In genomic region chr17:5135726-5136579, GRCh38 we compare ENCODE assay signal across 29 cellular contexts. TPM values are rescaled to one million over a fixed set of nuclear protein-coding genes. Genes with fewer than 3 reads are reported as not detected.
DNase-seq lines count a peak whose midpoint lies in the region; ATAC-seq, FAIRE-seq and TF ChIP-seq lines count a peak whose summit lies in the region.
"Had no signal": no experiment of that assay in that cellular context is flagged by ENCODE, and none has a peak within 500 bp of the region (broad histone marks: within the 10 kb centered on the region; RNA-seq: fewer than 3 reads in every experiment).

No MANE protein-coding gene starts in this region.

- POLR2A ChIA-PET in HepG2 (lab: Yijun Ruan, JAX), result no interaction called here

- no peaks in the 10 kb centered on the region for H3K27me3 Mint-ChIP-seq in activated naive CD8-positive, alpha-beta T cell treated with anti-CD3 and anti-CD28 coated beads, Interleukin-2, amount 50 U/mL, for 24 hours

- TF ChIP-seq EP300 in HepG2 (IDR thresholded peaks at IDR 0.05; ENCODE audit: low read depth in 2 of 2, low read length in 2 of 2), result no peak
- no peak for TF ChIP-seq EP300 in HepG2 (CRISPR knock-in tag; IDR thresholded peaks at IDR 0.05; ENCODE audit: borderline replicate concordance)

- 26% methylated on average over 6 of the region's 14 CpGs for WGBS in HepG2 (ENCODE audit: low lambda C conversion rate)
- WGBS in right lobe of liver (ENCODE audit: insufficient coverage, low coverage, low lambda C conversion rate, missing lambda C conversion rate), result 79% methylated on average over 6 of the region's 14 CpGs

- no peak overlapping the region for H3K9ac ChIP-seq in HepG2 (ENCODE audit: insufficient read depth, low read depth, low read length)
- H3K9ac ChIP-seq: GM23248 had no signal

- in situ Hi-C loops in HepG2 (cut with HindIII; ENCODE audit: extremely low pct_ligation_motif_present, low pct_unique_long_range_greater_than_20kb), result no loop called here

- TF ChIP-seq POLR2A in HepG2 (IDR thresholded peaks at IDR 0.05; ENCODE audit: insufficient read depth in 1 of 2, low read depth in 2 of 2, low read length in 2 of 2), result no peak
- no peak for TF ChIP-seq POLR2A in right lobe of liver (IDR thresholded peaks at IDR 0.05)

- DNase-seq in DMS53 (lab: John Stamatoyannopoulos, UW), result peak; percentile 25
- DNase-seq in DMS53 treated with DMSO at 0.1 percent for 48 hours (lab: John Stamatoyannopoulos, UW; ENCODE audit: unreplicated experiment), result no peak
- DNase-seq in HepG2 (ENCODE audit: low spot score), result no peak
- DNase-seq in right lobe of liver, result no peak
- peak; percentile 17 for DNase-seq in osteoblast (ENCODE audit: insufficient read length, low spot score, missing footprints)
- no peak for DNase-seq in activated gamma-delta T cell treated with Interleukin-2 at 50 U/mL for 16 hours
- no peak for DNase-seq in activated naive CD8-positive, alpha-beta T cell treated with anti-CD3 and anti-CD28 coated beads, Interleukin-2, amount 50 U/mL, for 24 hours
- no peak for DNase-seq in D341Med (ENCODE audit: low spot score)
- DNase-seq: CD8-positive, alpha-beta T cell; DMS153; GM23248; HFFc6; KG1; MG63; NCI-H1105 treated with DMSO at 0.1 percent for 48 hours; NCI-H2029; NCI-H446 treated with DMSO at 0.1 percent for 48 hours; NCI-H526; SHP77 had no signal

- peak; percentile 26; the same call in 1 of the 3 replicates for ATAC-seq in HepG2
- no peak for ATAC-seq in right lobe of liver
- no peak for ATAC-seq in activated naive CD8-positive, alpha-beta T cell treated with anti-CD3 and anti-CD28 coated beads, Interleukin-2, amount 50 U/mL, for 24 hours
- ATAC-seq: CD8-positive, alpha-beta T cell; Panc1 had no signal

- H3K27ac Mint-ChIP-seq in activated naive CD8-positive, alpha-beta T cell treated with anti-CD3 and anti-CD28 coated beads, Interleukin-2, amount 50 U/mL, for 24 hours, result no peak overlapping the region
- H3K27ac Mint-ChIP-seq: B cell; CD8-positive, alpha-beta T cell; HFFc6 had no signal

- H3K36me3 Mint-ChIP-seq in activated naive CD8-positive, alpha-beta T cell treated with anti-CD3 and anti-CD28 coated beads, Interleukin-2, amount 50 U/mL, for 24 hours (ENCODE audit: low read depth), result no peaks in the 10 kb centered on the region
- H3K36me3 Mint-ChIP-seq: CD8-positive, alpha-beta T cell had no signal

- CTCF ChIA-PET in HepG2 (lab: Yijun Ruan, JAX; ENCODE audit: low intra/inter-chr PET ratio, low total read pairs), result no interaction called here

- peaks cover 2 to 20% of the 10 kb centered on the region in 2 experiments; a peak in 4 of 5 replicates for H3K27me3 ChIP-seq in HepG2 (ENCODE audit: control insufficient read depth in 1 of 2, insufficient read depth in 2 of 2, low read length in 2 of 2)
- H3K27me3 ChIP-seq in right lobe of liver, result no peaks in the 10 kb centered on the region
- no peaks in the 10 kb centered on the region for H3K27me3 ChIP-seq in osteoblast (ENCODE audit: insufficient read depth, low read length)
- H3K27me3 ChIP-seq: MG63 had no signal

- H3K36me3 ChIP-seq in HepG2 (replicated peaks in 1 of 2; ENCODE audit: control insufficient read depth in 1 of 2, insufficient read depth in 2 of 2, low read length in 2 of 2) (no peaks in the 10 kb centered on the region), right lobe of liver (no peaks in the 10 kb centered on the region), osteoblast (ENCODE audit: insufficient read depth, low read length) (no peaks in the 10 kb centered on the region)
- H3K36me3 ChIP-seq: HAP-1, MG63 had no signal

- H3K9me3 ChIP-seq in HepG2 (ENCODE audit: low read length) (no peaks in the 10 kb centered on the region), right lobe of liver (no peaks in the 10 kb centered on the region), osteoblast (ENCODE audit: low read depth, low read length) (no peaks in the 10 kb centered on the region)
- H3K9me3 ChIP-seq: HAP-1, MG63 had no signal

- no peaks in the 10 kb centered on the region for H4K20me1 ChIP-seq in HepG2 (ENCODE audit: insufficient read depth, low read length)
- no peaks in the 10 kb centered on the region for H4K20me1 ChIP-seq in osteoblast (ENCODE audit: insufficient read depth, low read length)

- peak overlapping the region; percentile 39; the same call in 1 of the 2 replicates for H3K4me2 ChIP-seq in HepG2 (ENCODE audit: low read depth, low read length)
- no peak overlapping the region for H3K4me2 ChIP-seq in osteoblast (ENCODE audit: insufficient read depth, low read length)

- peaks cover 20% of the 10 kb centered on the region for H3K4me1 ChIP-seq in HepG2 (ENCODE audit: insufficient read depth, low read length)
- no peaks in the 10 kb centered on the region for H3K4me1 ChIP-seq in right lobe of liver
- H3K4me1 ChIP-seq in osteoblast (ENCODE audit: insufficient read depth, low read length), result no peaks in the 10 kb centered on the region
- H3K4me1 ChIP-seq: HAP-1 had no signal

- H3K27ac ChIP-seq in HepG2 (ENCODE audit: extremely low read length, insufficient read depth, low read length), result no peak overlapping the region
- H3K27ac ChIP-seq in right lobe of liver, result no peak overlapping the region
- H3K27ac ChIP-seq in osteoblast (ENCODE audit: low read depth, low read length), result no peak overlapping the region
- H3K27ac ChIP-seq: 22Rv1, C4-2B, GM23248, RWPE1 had no signal

- H3K9me3 Mint-ChIP-seq in activated naive CD8-positive, alpha-beta T cell treated with anti-CD3 and anti-CD28 coated beads, Interleukin-2, amount 50 U/mL, for 24 hours, result no peaks in the 10 kb centered on the region
- H3K9me3 Mint-ChIP-seq: CD8-positive, alpha-beta T cell; HFFc6 had no signal

- TF ChIP-seq CTCF in HepG2 (CRISPR knock-in tag; IDR thresholded peaks at IDR 0.05) (no peak), right lobe of liver (IDR thresholded peaks at IDR 0.05) (no peak), osteoblast (IDR thresholded peaks at IDR 0.05; ENCODE audit: extremely low read depth, low read depth, low read length) (no peak)

- no peak for TF ChIP-seq RAD21 in HepG2 (CRISPR knock-in tag; IDR thresholded peaks at IDR 0.05)

- FAIRE-seq in HepG2 (lab: Jason Lieb, UNC), result no peak

- H3K79me2 ChIP-seq in HepG2 (ENCODE audit: insufficient read depth, low read length) (no peaks in the 10 kb centered on the region), osteoblast (ENCODE audit: insufficient read depth, low read length) (no peaks in the 10 kb centered on the region)

- no peak overlapping the region for H2AFZ ChIP-seq in HepG2 (ENCODE audit: low read length)
- H2AFZ ChIP-seq in osteoblast (ENCODE audit: low read length), result no peak overlapping the region
- H2AFZ ChIP-seq: GM23248 had no signal

- BruUV-seq in HepG2 (replicated peaks; lab: Mats Ljungman, UMichigan), result no TSS peak

- H3K4me1 Mint-ChIP-seq in activated naive CD8-positive, alpha-beta T cell treated with anti-CD3 and anti-CD28 coated beads, Interleukin-2, amount 50 U/mL, for 24 hours, result no peaks in the 10 kb centered on the region
- H3K4me1 Mint-ChIP-seq: B cell had no signal

- intact Hi-C loops in HepG2 (cut with micrococcal nuclease; ENCODE audit: unreplicated experiment), result no loop called here
- intact Hi-C loops in right lobe of liver (cut with DNase I), result no loop called here

- peak overlapping the region in 1 of 3 experiments; percentile 4; a peak in 1 of 6 replicates for H3K4me3 ChIP-seq in HepG2 (replicated peaks in 1 of 3; ENCODE audit: insufficient read depth in 1 of 3, low read depth in 2 of 3, low read length in 3 of 3)
- H3K4me3 ChIP-seq in right lobe of liver, result no peak overlapping the region
- H3K4me3 ChIP-seq in osteoblast (ENCODE audit: insufficient read depth, low read length), result no peak overlapping the region
- H3K4me3 ChIP-seq: GM23248, HAP-1, MG63 had no signal

- no peak overlapping the region for H3K4me3 Mint-ChIP-seq in activated naive CD8-positive, alpha-beta T cell treated with anti-CD3 and anti-CD28 coated beads, Interleukin-2, amount 50 U/mL, for 24 hours
- H3K4me3 Mint-ChIP-seq: B cell; CD8-positive, alpha-beta T cell; HFFc6 had no signal

RNA-seq across cellular contexts. Expression of gene USP6, which starts 20.1 kb away (rescaled TPM):
- total RNA-seq in HepG2 (2016; rRNA removed; fragmentation: Illumina TruSeq; extraction: Trizol) (0.04 TPM in 2 replicates), right lobe of liver (under 1 TPM in 2 of 6 experiments, not detected in 4; 0.02 to 0.07 TPM), osteoblast (not detected in 2 replicates)
- not detected in 2 replicates for total RNA-seq in HepG2 (2016; cell fraction: cytosol; rRNA removed; fragmentation: Illumina TruSeq; extraction: Trizol; ENCODE audit: low read depth)
- total RNA-seq in HepG2 (2016; cell fraction: insoluble cytoplasmic fraction; rRNA removed; fragmentation: Illumina TruSeq; extraction: Trizol), result 0.04 TPM in 2 replicates
- 0.03 TPM in 1 of 2 replicates, not detected in the other for total RNA-seq in HepG2 (2016; cell fraction: membrane; rRNA removed; fragmentation: Illumina TruSeq; extraction: Trizol)
- total RNA-seq in HepG2 (2016; cell fraction: nucleus; rRNA removed; fragmentation: Illumina TruSeq; extraction: Trizol), result not detected in 2 replicates
- polyA plus RNA-seq in HepG2 (2011; rRNA removed), result not detected in 2 replicates
- not detected in 2 replicates for polyA plus RNA-seq in HepG2 (2011; cell fraction: cytosol; rRNA removed)
- polyA plus RNA-seq in HepG2 (2011; cell fraction: nucleus; rRNA removed), result 0.03 TPM in 1 of 2 replicates, not detected in the other
- polyA plus RNA-seq in HepG2 (2012), result 0.07 and 0.09 TPM in 2 replicates
- 0.01 TPM in 1 of 2 replicates, not detected in the other for polyA plus RNA-seq in HepG2 (2016; cell fraction: cytosol; fragmentation: Illumina TruSeq; extraction: Trizol; ENCODE audit: low read depth)
- polyA plus RNA-seq in HepG2 (2016; cell fraction: insoluble cytoplasmic fraction; fragmentation: Illumina TruSeq; extraction: Trizol; ENCODE audit: low read depth), result 0.07 and 0.09 TPM in 2 replicates
- polyA plus RNA-seq in HepG2 (2016; cell fraction: membrane; fragmentation: Illumina TruSeq; extraction: Trizol; ENCODE audit: low read depth), result 0.02 and 0.05 TPM in 2 replicates
- polyA plus RNA-seq in HepG2 (2016; cell fraction: nucleus; fragmentation: Illumina TruSeq; extraction: Trizol; ENCODE audit: insufficient read depth, low read depth), result 0.13 and 0.14 TPM in 2 replicates
- 0.02 TPM in 1 of 2 replicates, not detected in the other for polyA minus RNA-seq in HepG2 (2011; rRNA and poly(A)+ RNA removed; ENCODE audit: low replicate concordance)
- polyA minus RNA-seq in HepG2 (2011; cell fraction: cytosol; rRNA and poly(A)+ RNA removed), result not detected in 2 replicates
- not detected in 2 replicates for polyA minus RNA-seq in HepG2 (2011; cell fraction: nucleus; rRNA and poly(A)+ RNA removed)
- total RNA-seq: Daoy, G401, GM23248, IMR-90, SK-MEL-5 had no signal

RNA-seq across cellular contexts. Expression of gene ZNF232, which starts 24.3 kb away (rescaled TPM):
- total RNA-seq in HepG2 (2016; rRNA removed; fragmentation: Illumina TruSeq; extraction: Trizol), result 28.7 and 35.4 TPM in 2 replicates
- total RNA-seq in HepG2 (2016; cell fraction: cytosol; rRNA removed; fragmentation: Illumina TruSeq; extraction: Trizol; ENCODE audit: low read depth), result 13.3 and 13.6 TPM in 2 replicates
- total RNA-seq in HepG2 (2016; cell fraction: insoluble cytoplasmic fraction; rRNA removed; fragmentation: Illumina TruSeq; extraction: Trizol), result 29.8 and 36.0 TPM in 2 replicates
- 26.1 and 26.5 TPM in 2 replicates for total RNA-seq in HepG2 (2016; cell fraction: membrane; rRNA removed; fragmentation: Illumina TruSeq; extraction: Trizol)
- total RNA-seq in HepG2 (2016; cell fraction: nucleus; rRNA removed; fragmentation: Illumina TruSeq; extraction: Trizol), result 22.6 and 26.3 TPM in 2 replicates
- 7.8 and 9.2 TPM in 2 replicates for polyA plus RNA-seq in HepG2 (2011; rRNA removed)
- 7.4 TPM in 2 replicates for polyA plus RNA-seq in HepG2 (2011; cell fraction: cytosol; rRNA removed)
- 9.1 and 10.7 TPM in 2 replicates for polyA plus RNA-seq in HepG2 (2011; cell fraction: nucleus; rRNA removed)
- polyA plus RNA-seq in HepG2 (2012), result 10.0 and 10.9 TPM in 2 replicates
- polyA plus RNA-seq in HepG2 (2016; cell fraction: cytosol; fragmentation: Illumina TruSeq; extraction: Trizol; ENCODE audit: low read depth), result 8.9 and 10.2 TPM in 2 replicates
- polyA plus RNA-seq in HepG2 (2016; cell fraction: insoluble cytoplasmic fraction; fragmentation: Illumina TruSeq; extraction: Trizol; ENCODE audit: low read depth), result 28.1 and 28.6 TPM in 2 replicates
- 15.0 and 17.3 TPM in 2 replicates for polyA plus RNA-seq in HepG2 (2016; cell fraction: membrane; fragmentation: Illumina TruSeq; extraction: Trizol; ENCODE audit: low read depth)
- 30.1 and 30.5 TPM in 2 replicates for polyA plus RNA-seq in HepG2 (2016; cell fraction: nucleus; fragmentation: Illumina TruSeq; extraction: Trizol; ENCODE audit: insufficient read depth, low read depth)
- 3.9 and 8.3 TPM in 2 replicates for polyA minus RNA-seq in HepG2 (2011; rRNA and poly(A)+ RNA removed; ENCODE audit: low replicate concordance)
- 2.6 and 6.2 TPM in 2 replicates for polyA minus RNA-seq in HepG2 (2011; cell fraction: cytosol; rRNA and poly(A)+ RNA removed)
- polyA minus RNA-seq in HepG2 (2011; cell fraction: nucleus; rRNA and poly(A)+ RNA removed), result 7.5 and 10.1 TPM in 2 replicates
- total RNA-seq in right lobe of liver, result 1 to 10 TPM; 3.3 to 5.0 (median 4.5) TPM
- 8.0 and 8.3 TPM in 2 replicates for total RNA-seq in osteoblast

RNA-seq across cellular contexts. Expression of gene ZNF594, which starts 55.7 kb away (rescaled TPM):
- total RNA-seq in HepG2 (2016; rRNA removed; fragmentation: Illumina TruSeq; extraction: Trizol) (9.0 and 9.6 TPM in 2 replicates), right lobe of liver (1 to 10 TPM; 1.2 to 3.8 (median 2.2) TPM), osteoblast (8.7 and 11.5 TPM in 2 replicates)
- total RNA-seq in HepG2 (2016; cell fraction: cytosol; rRNA removed; fragmentation: Illumina TruSeq; extraction: Trizol; ENCODE audit: low read depth), result 1.1 and 2.2 TPM in 2 replicates
- total RNA-seq in HepG2 (2016; cell fraction: insoluble cytoplasmic fraction; rRNA removed; fragmentation: Illumina TruSeq; extraction: Trizol), result 9.2 and 10.9 TPM in 2 replicates
- 4.9 and 5.1 TPM in 2 replicates for total RNA-seq in HepG2 (2016; cell fraction: membrane; rRNA removed; fragmentation: Illumina TruSeq; extraction: Trizol)
- total RNA-seq in HepG2 (2016; cell fraction: nucleus; rRNA removed; fragmentation: Illumina TruSeq; extraction: Trizol), result 13.9 and 16.3 TPM in 2 replicates
- polyA plus RNA-seq in HepG2 (2011; rRNA removed), result 2.9 TPM in 2 replicates
- 1.3 and 1.8 TPM in 2 replicates for polyA plus RNA-seq in HepG2 (2011; cell fraction: cytosol; rRNA removed)
- polyA plus RNA-seq in HepG2 (2011; cell fraction: nucleus; rRNA removed), result 9.2 and 9.7 TPM in 2 replicates
- 3.0 and 3.4 TPM in 2 replicates for polyA plus RNA-seq in HepG2 (2012)
- polyA plus RNA-seq in HepG2 (2016; cell fraction: cytosol; fragmentation: Illumina TruSeq; extraction: Trizol; ENCODE audit: low read depth), result 0.53 and 0.61 TPM in 2 replicates
- polyA plus RNA-seq in HepG2 (2016; cell fraction: insoluble cytoplasmic fraction; fragmentation: Illumina TruSeq; extraction: Trizol; ENCODE audit: low read depth), result 4.1 and 4.2 TPM in 2 replicates
- 1.00 and 1.7 TPM in 2 replicates for polyA plus RNA-seq in HepG2 (2016; cell fraction: membrane; fragmentation: Illumina TruSeq; extraction: Trizol; ENCODE audit: low read depth)
- 15.7 and 18.5 TPM in 2 replicates for polyA plus RNA-seq in HepG2 (2016; cell fraction: nucleus; fragmentation: Illumina TruSeq; extraction: Trizol; ENCODE audit: insufficient read depth, low read depth)
- 3.6 and 5.3 TPM in 2 replicates for polyA minus RNA-seq in HepG2 (2011; rRNA and poly(A)+ RNA removed; ENCODE audit: low replicate concordance)
- 3.0 and 3.5 TPM in 2 replicates for polyA minus RNA-seq in HepG2 (2011; cell fraction: cytosol; rRNA and poly(A)+ RNA removed)
- 14.4 and 19.0 TPM in 2 replicates for polyA minus RNA-seq in HepG2 (2011; cell fraction: nucleus; rRNA and poly(A)+ RNA removed)

RNA-seq across cellular contexts. Expression of gene ZFP3, which starts 57.7 kb away (rescaled TPM):
- total RNA-seq in HepG2 (2016; rRNA removed; fragmentation: Illumina TruSeq; extraction: Trizol), result not detected in 2 replicates
- total RNA-seq in HepG2 (2016; cell fraction: cytosol; rRNA removed; fragmentation: Illumina TruSeq; extraction: Trizol; ENCODE audit: low read depth), result not detected in 2 replicates
- not detected in 2 replicates for total RNA-seq in HepG2 (2016; cell fraction: insoluble cytoplasmic fraction; rRNA removed; fragmentation: Illumina TruSeq; extraction: Trizol)
- total RNA-seq in HepG2 (2016; cell fraction: membrane; rRNA removed; fragmentation: Illumina TruSeq; extraction: Trizol), result not detected in 2 replicates
- not detected in 2 replicates for total RNA-seq in HepG2 (2016; cell fraction: nucleus; rRNA removed; fragmentation: Illumina TruSeq; extraction: Trizol)
- polyA plus RNA-seq in HepG2 (2011; rRNA removed), result not detected in 2 replicates
- not detected in 2 replicates for polyA plus RNA-seq in HepG2 (2011; cell fraction: cytosol; rRNA removed)
- not detected in 2 replicates for polyA plus RNA-seq in HepG2 (2011; cell fraction: nucleus; rRNA removed)
- polyA plus RNA-seq in HepG2 (2012), result not detected in 2 replicates
- not detected in 2 replicates for polyA plus RNA-seq in HepG2 (2016; cell fraction: cytosol; fragmentation: Illumina TruSeq; extraction: Trizol; ENCODE audit: low read depth)
- polyA plus RNA-seq in HepG2 (2016; cell fraction: insoluble cytoplasmic fraction; fragmentation: Illumina TruSeq; extraction: Trizol; ENCODE audit: low read depth), result not detected in 2 replicates
- polyA plus RNA-seq in HepG2 (2016; cell fraction: membrane; fragmentation: Illumina TruSeq; extraction: Trizol; ENCODE audit: low read depth), result not detected in 2 replicates
- polyA plus RNA-seq in HepG2 (2016; cell fraction: nucleus; fragmentation: Illumina TruSeq; extraction: Trizol; ENCODE audit: insufficient read depth, low read depth), result not detected in 2 replicates
- not detected in 2 replicates for polyA minus RNA-seq in HepG2 (2011; rRNA and poly(A)+ RNA removed; ENCODE audit: low replicate concordance)
- polyA minus RNA-seq in HepG2 (2011; cell fraction: cytosol; rRNA and poly(A)+ RNA removed), result not detected in 2 replicates
- not detected in 2 replicates for polyA minus RNA-seq in HepG2 (2011; cell fraction: nucleus; rRNA and poly(A)+ RNA removed)
- total RNA-seq in right lobe of liver, result 1 to 10 TPM in 1 of 6 experiments, under 1 TPM in 5; 0.51 to 1.6 (median 0.87) TPM
- 3.5 and 3.6 TPM in 2 replicates for total RNA-seq in osteoblast
- total RNA-seq: Daoy, G401, SK-MEL-5 had no signal

Comparison
In these comparisons a context has a peak if more than half of its experiments do, and no peak if none do; other contexts are left out.
1. DNase-seq: peak in DMS53 (single experiment) and osteoblast (single experiment); none in DMS53 treated with DMSO at 0.1 percent for 48 hours (single experiment), HepG2 (single experiment), right lobe of liver (0 of 3), activated gamma-delta T cell treated with Interleukin-2 at 50 U/mL for 16 hours (single experiment), activated naive CD8-positive, alpha-beta T cell treated with anti-CD3 and anti-CD28 coated beads, Interleukin-2, amount 50 U/mL, for 24 hours (single experiment) and D341Med (single experiment).